In the genomic region with DNA sequence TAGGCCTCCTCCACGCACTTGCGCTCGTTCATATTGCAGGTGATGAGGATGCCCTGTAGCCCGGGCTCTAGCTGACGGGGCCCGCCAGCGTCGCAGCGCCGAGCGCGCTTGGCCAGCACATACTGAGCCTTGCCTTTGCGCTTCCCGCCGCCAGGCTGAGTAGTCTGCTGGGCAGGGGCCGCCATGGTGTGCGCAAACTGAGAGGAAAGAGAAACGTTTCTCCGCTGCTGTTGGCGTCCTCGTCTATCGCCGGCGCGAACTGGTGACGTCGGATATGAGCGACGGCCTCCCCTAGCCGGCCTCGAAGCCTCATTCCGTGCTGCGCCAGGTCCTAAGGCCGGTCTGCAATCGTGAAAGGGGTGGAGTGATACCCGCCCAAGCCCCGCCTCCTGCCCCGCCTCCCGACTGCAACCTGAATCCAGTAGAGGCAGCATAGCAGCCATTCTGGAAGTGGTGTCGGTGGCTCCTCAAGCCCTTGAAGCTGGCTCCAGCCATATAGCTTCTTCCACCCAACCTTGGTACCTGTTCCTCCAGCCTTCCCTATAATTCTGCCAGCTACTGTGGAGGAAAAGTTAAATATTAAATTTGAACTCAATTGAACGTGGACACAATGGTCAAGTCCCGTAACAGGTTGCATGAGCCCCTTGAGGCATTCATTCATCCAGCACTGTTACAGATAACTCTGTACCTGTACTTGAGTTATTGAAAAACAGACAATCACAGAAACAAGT, we compare ENCODE assay signal across 8 cellular contexts. TPM values are rescaled to one million over a fixed set of nuclear protein-coding genes. Genes with fewer than 3 reads are reported as not detected.
DNase-seq lines count a peak whose midpoint lies in the region; ATAC-seq and TF ChIP-seq lines count a peak whose summit lies in the region.

A gene with protein sequence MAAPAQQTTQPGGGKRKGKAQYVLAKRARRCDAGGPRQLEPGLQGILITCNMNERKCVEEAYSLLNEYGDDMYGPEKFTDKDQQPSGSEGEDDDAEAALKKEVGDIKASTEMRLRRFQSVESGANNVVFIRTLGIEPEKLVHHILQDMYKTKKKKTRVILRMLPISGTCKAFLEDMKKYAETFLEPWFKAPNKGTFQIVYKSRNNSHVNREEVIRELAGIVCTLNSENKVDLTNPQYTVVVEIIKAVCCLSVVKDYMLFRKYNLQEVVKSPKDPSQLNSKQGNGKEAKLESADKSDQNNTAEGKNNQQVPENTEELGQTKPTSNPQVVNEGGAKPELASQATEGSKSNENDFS (minus strand): TSS at position 264 of the 731 bp plus-strand sequence. CDS start 79 bp downstream, at position 185.

- peak within 1 kb of the TSS; percentile 99 for H2AFZ ChIP-seq in SK-N-SH (ENCODE audit: low read depth)

- H3K9me2 ChIP-seq in SK-N-SH = no peaks in the 10 kb centered on the region

- H3K36me3 ChIP-seq in SK-N-SH (replicated peaks in 1 of 2; ENCODE audit: control insufficient read depth in 1 of 2, insufficient read depth in 2 of 2, low read length in 1 of 2) (peaks cover 21 to 23% of the 10 kb centered on the region in 2 experiments), suprapubic skin (peaks cover 19% of the 10 kb centered on the region)

- POLR2A ChIA-PET in SK-N-SH (lab: Yijun Ruan, JAX) = interaction anchor here (1.5 kb wide), 1 partner anchor 65 kb away, joined by 5 read pairs; the partner anchor contains the start of genes ERI2 and REXO5

- no peaks in the 10 kb centered on the region for H3K27me3 ChIP-seq in SK-N-SH (ENCODE audit: insufficient read depth)
- no peaks in the 10 kb centered on the region for H3K27me3 ChIP-seq in suprapubic skin

- peak; percentile 59 to 74 for TF ChIP-seq POLR2A in suprapubic skin (IDR thresholded peaks at IDR 0.05)

- TF ChIP-seq CTCF in SK-N-SH (IDR thresholded peaks at IDR 0.05) (peak; percentile 32), suprapubic skin (IDR thresholded peaks at IDR 0.05) (peak in 1 of 2 donors; percentile 15)

- CTCF ChIA-PET in SK-N-SH (lab: Yijun Ruan, JAX) = interaction anchor here (0.8 to 0.9 kb wide), 2 partner anchors 10 kb away, joined by 3 to 4 read pairs; no protein-coding TSS in a partner anchor

- TF ChIP-seq RAD21 in SK-N-SH (IDR thresholded peaks at IDR 0.05; ENCODE audit: low read length) = no peak

- peak within 1 kb of the TSS; percentile 88 for H3K9ac ChIP-seq in SK-N-SH

- H3K4me3 ChIP-seq in GM08714 (ENCODE audit: low read length) (peak within 1 kb of the TSS; percentile 89), SK-N-SH (ENCODE audit: low read depth in 2 of 2, low read length in 1 of 2) (peak within 1 kb of the TSS; percentile 94 to 99), suprapubic skin (peak within 1 kb of the TSS; percentile 81)

- peak within 1 kb of the TSS; percentile 87 for H3K4me2 ChIP-seq in SK-N-SH

- no peaks in the 10 kb centered on the region for H3F3A ChIP-seq in SK-N-SH (replicated peaks; ENCODE audit: insufficient read depth)

- peaks cover 40% of the 10 kb centered on the region for H3K79me2 ChIP-seq in SK-N-SH (ENCODE audit: insufficient read depth)

- TF ChIP-seq EP300 in SK-N-SH (IDR thresholded peaks at IDR 0.05; ENCODE audit: borderline replicate concordance in 1 of 2, low read depth in 1 of 2, low read length in 1 of 2) = no peak
- TF ChIP-seq EP300 in suprapubic skin (IDR thresholded peaks at IDR 0.05) = no peak

- peak within 1 kb of the TSS; percentile 91 for H3K27ac ChIP-seq in SK-N-SH (ENCODE audit: low read depth in 2 of 2, low read length in 1 of 2)
- peak within 1 kb of the TSS; percentile 93 for H3K27ac ChIP-seq in suprapubic skin

- H3K9me3 ChIP-seq in SK-N-SH = no peaks in the 10 kb centered on the region
- H3K9me3 ChIP-seq in suprapubic skin = no peaks in the 10 kb centered on the region

- peaks cover 4 to 7% of the 10 kb centered on the region in 2 experiments; a peak in 1 of 4 replicates for H3K4me1 ChIP-seq in SK-N-SH (ENCODE audit: control insufficient read depth in 1 of 2, insufficient read depth in 2 of 2, low read depth in 1 of 2, low read length in 1 of 2)
- peaks cover 19% of the 10 kb centered on the region for H3K4me1 ChIP-seq in suprapubic skin

- 41% methylated on average over 5 of the region's 42 CpGs for WGBS in SK-N-SH (ENCODE audit: low lambda C conversion rate)
- WGBS in suprapubic skin = 6% methylated on average over 28 of the region's 42 CpGs

- H4K20me1 ChIP-seq in SK-N-SH (ENCODE audit: insufficient read depth) = peaks cover 44% of the 10 kb centered on the region

- ATAC-seq in HG02571 (IDR thresholded peaks at IDR 0.05; ENCODE audit: unreplicated experiment) = peak; percentile 84

- peak; percentile 49 for DNase-seq in NCI-H1048 (lab: John Stamatoyannopoulos, UW)
- DNase-seq in SK-N-SH = peak; percentile 94
- peak; percentile 99 for DNase-seq in activated naive CD4-positive, alpha-beta T cell treated with anti-CD3 and anti-CD28 coated beads, Interleukin-2, amount 50 U/mL, for 16 hours
- peak; percentile 93 for DNase-seq in globus pallidus (ENCODE audit: low spot score)
- peak; percentile 92 for DNase-seq in occipital lobe (lab: John Stamatoyannopoulos, UW)
- peak; percentile 97 to 98 for DNase-seq in suprapubic skin (ENCODE audit: low spot score in 2 of 2)

TF ChIP-seq in SK-N-SH, 30 proteins besides CTCF, POLR2A, EP300 and RAD21 (continues in another document):
- peak; percentile 54; the same call in 1 of the 2 replicates for TF ChIP-seq ELF1 (IDR thresholded peaks at IDR 0.05)
- no peak; the same call in 1 of the 2 replicates for TF ChIP-seq FOSL2 (IDR thresholded peaks at IDR 0.05; ENCODE audit: borderline replicate concordance, low read depth)
- no peak for TF ChIP-seq ZBTB33 (IDR thresholded peaks at IDR 0.05; ENCODE audit: borderline replicate concordance, low read depth)
- TF ChIP-seq, protein P1, sequence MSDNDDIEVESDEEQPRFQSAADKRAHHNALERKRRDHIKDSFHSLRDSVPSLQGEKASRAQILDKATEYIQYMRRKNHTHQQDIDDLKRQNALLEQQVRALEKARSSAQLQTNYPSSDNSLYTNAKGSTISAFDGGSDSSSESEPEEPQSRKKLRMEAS (IDR thresholded peaks at IDR 0.05; ENCODE audit: low read depth) = peak; percentile 74
- no peak for TF ChIP-seq USF2 (IDR thresholded peaks at IDR 0.05; ENCODE audit: borderline replicate concordance, low read depth, low read length)
- TF ChIP-seq TAF1 (IDR thresholded peaks at IDR 0.05; ENCODE audit: borderline replicate concordance, low read depth, low read length) = peak; percentile 82
- TF ChIP-seq CHD2 (IDR thresholded peaks at IDR 0.05; ENCODE audit: low read length, partially characterized antibody) = peak; percentile 65
- no peak for TF ChIP-seq JUND (IDR thresholded peaks at IDR 0.05)
- TF ChIP-seq RFX5 (IDR thresholded peaks at IDR 0.05; ENCODE audit: low read length) = no peak
- TF ChIP-seq MEF2A (IDR thresholded peaks at IDR 0.05; ENCODE audit: borderline replicate concordance, low read depth) = no peak
- TF ChIP-seq, protein P2, sequence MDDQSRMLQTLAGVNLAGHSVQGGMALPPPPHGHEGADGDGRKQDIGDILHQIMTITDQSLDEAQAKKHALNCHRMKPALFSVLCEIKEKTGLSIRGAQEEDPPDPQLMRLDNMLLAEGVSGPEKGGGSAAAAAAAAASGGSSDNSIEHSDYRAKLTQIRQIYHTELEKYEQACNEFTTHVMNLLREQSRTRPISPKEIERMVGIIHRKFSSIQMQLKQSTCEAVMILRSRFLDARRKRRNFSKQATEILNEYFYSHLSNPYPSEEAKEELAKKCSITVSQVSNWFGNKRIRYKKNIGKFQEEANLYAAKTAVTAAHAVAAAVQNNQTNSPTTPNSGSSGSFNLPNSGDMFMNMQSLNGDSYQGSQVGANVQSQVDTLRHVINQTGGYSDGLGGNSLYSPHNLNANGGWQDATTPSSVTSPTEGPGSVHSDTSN (IDR thresholded peaks at IDR 0.05) = peak; percentile 66
- no peak for TF ChIP-seq FOXJ3 (CRISPR knock-in tag; IDR thresholded peaks at IDR 0.05)
- TF ChIP-seq USF1 (IDR thresholded peaks at IDR 0.05; ENCODE audit: borderline replicate concordance, low read depth) = no peak
- peak; percentile 80; the same call in 1 of the 2 replicates for TF ChIP-seq SIN3A (IDR thresholded peaks at IDR 0.05; ENCODE audit: borderline replicate concordance, low read depth, low read length)
- TF ChIP-seq NRF1 (IDR thresholded peaks at IDR 0.05; ENCODE audit: low read depth, low read length) = no peak
- TF ChIP-seq MXI1 (IDR thresholded peaks at IDR 0.05; ENCODE audit: low read depth, low read length) = no peak; the same call in 1 of the 2 replicates
- TF ChIP-seq SMC3 (IDR thresholded peaks at IDR 0.05; ENCODE audit: low read depth, low read length) = no peak

RNA-seq across cellular contexts. Expression of the gene that starts here (rescaled TPM):
- 20.0 and 24.8 TPM in 2 replicates for polyA plus RNA-seq in SK-N-SH (2012; rRNA removed)
- polyA plus RNA-seq in SK-N-SH (2012; cell fraction: cytosol; rRNA removed) = 13.0 and 15.5 TPM in 2 replicates
- 30.8 and 33.1 TPM in 2 replicates for polyA plus RNA-seq in SK-N-SH (2012; cell fraction: nucleus; rRNA removed)
- total RNA-seq in occipital lobe = 94.1 TPM
- 10 to 100 TPM; 63.4 to 71.9 (median 64.1) TPM for total RNA-seq in suprapubic skin

Comparison
In these comparisons a context has a peak if more than half of its experiments do, and no peak if none do; other contexts are left out.
1. Peak in every context shown above with its lines: DNase-seq, ATAC-seq, H3K4me3 ChIP-seq and H3K27ac ChIP-seq.
2. DNase-seq: peak in every context shown above with its lines; median percentile 99 in activated naive CD4-positive, alpha-beta T cell treated with anti-CD3 and anti-CD28 coated beads, Interleukin-2, amount 50 U/mL, for 16 hours; 98 in suprapubic skin; 94 in SK-N-SH; 93 in globus pallidus; 92 in occipital lobe; 49 in NCI-H1048.